ENCODE assay signal across 32 cellular contexts in genomic region chr10:60842694-60843093, GRCh38.
"Had no signal": no experiment of that assay in that cellular context is flagged by ENCODE, and none has a peak within 500 bp of the region (broad histone marks: within the 10 kb centered on the region; RNA-seq: fewer than 3 reads in every experiment).

No MANE protein-coding gene starts in this region.

- H3K27ac ChIP-seq: adrenal gland, cardiac muscle cell, VCaP had no signal

- H3K27me3 ChIP-seq: adrenal gland, cardiac muscle cell had no signal

- H3K4me3 ChIP-seq: adrenal gland, cardiac muscle cell had no signal

- ATAC-seq: activated CD8-positive, alpha-beta T cell treated with anti-CD3 and anti-CD28 coated beads for 36 hours; activated naive CD4-positive, alpha-beta T cell treated with anti-CD3 and anti-CD28 coated beads, Interleukin-2, amount 50 U/mL, for 72 hours; activated T-cell treated with anti-CD3 and anti-CD28 coated beads, Interleukin-2, amount 50 U/mL, for 4 hours; activated T-cell treated with anti-CD3 and anti-CD28 coated beads, Interleukin-2, amount 50 U/mL, for 72 hours; activated T-helper 17 cell treated with anti-CD3 and anti-CD28 coated beads, Interleukin-2, amount 50 U/mL, for 72 hours had no signal

- H3K9me3 ChIP-seq: adrenal gland had no signal

- DNase-seq: activated B cell treated with CpG ODN at 0.5 μM for 24 hours; activated CD4-positive, alpha-beta memory T cell treated with anti-CD3 and anti-CD28 coated beads for 36 hours; activated CD4-positive, alpha-beta T cell treated with anti-CD3 and anti-CD28 coated beads for 4 hours; activated CD4-positive, alpha-beta T cell treated with anti-CD3 and anti-CD28 coated beads, Interleukin-2, amount 10 ng/mL, durations not matched to agents 24 days and 14 days; activated CD4-positive, alpha-beta T cell treated with anti-CD3 and anti-CD28 coated beads, Interleukin-2, amount 50 U/mL, for 1 hour; activated CD4-positive, alpha-beta T cell treated with anti-CD3 and anti-CD28 coated beads, Interleukin-2, amount 50 U/mL, for 4 hours; activated CD4-positive, CD25-positive, alpha-beta regulatory T cell treated with anti-CD3 and anti-CD28 coated beads, Interleukin-2, amount 50 U/mL, for 72 hours; activated CD8-positive, alpha-beta memory T cell treated with anti-CD3 and anti-CD28 coated beads, Interleukin-2, amount 50 U/mL, for 4 hours; activated CD8-positive, alpha-beta T cell treated with anti-CD3 and anti-CD28 coated beads for 36 hours; activated effector memory CD4-positive, alpha-beta T cell treated with anti-CD3 and anti-CD28 coated beads, Interleukin-2, amount 50 U/mL, for 16 hours; activated gamma-delta T cell treated with Interleukin-2 at 50 U/mL for 16 hours; activated naive CD4-positive, alpha-beta T cell; activated naive CD4-positive, alpha-beta T cell treated with anti-CD3 and anti-CD28 coated beads for 36 hours; activated naive CD4-positive, alpha-beta T cell treated with anti-CD3 and anti-CD28 coated beads, Interleukin-2, amount 50 U/mL, for 16 hours; activated naive CD8-positive, alpha-beta T cell treated with anti-CD3 and anti-CD28 coated beads for 36 hours; activated T-cell treated with anti-CD3 and anti-CD28 coated beads for 4 hours; activated T-cell treated with anti-CD3 and anti-CD28 coated beads, Interleukin-2, amount 50 U/mL, for 1 hour; activated T-cell treated with anti-CD3 and anti-CD28 coated beads, Interleukin-2, amount 50 U/mL, for 4 hours; activated T-cell treated with anti-CD3 and anti-CD28 coated beads, Interleukin-2, amount 50 U/mL, for 72 hours; adrenal gland; amniotic stem cell; aorta; caudate nucleus; cerebellar nuclear complex; T-helper 2 cell; T-helper 9 cell had no signal

- FAIRE-seq: bronchial epithelial cell, TTC549 had no signal

- H3K36me3 ChIP-seq: adrenal gland, cardiac muscle cell had no signal
